20 cellular contexts compared by ENCODE assay signal in the genomic region with DNA sequence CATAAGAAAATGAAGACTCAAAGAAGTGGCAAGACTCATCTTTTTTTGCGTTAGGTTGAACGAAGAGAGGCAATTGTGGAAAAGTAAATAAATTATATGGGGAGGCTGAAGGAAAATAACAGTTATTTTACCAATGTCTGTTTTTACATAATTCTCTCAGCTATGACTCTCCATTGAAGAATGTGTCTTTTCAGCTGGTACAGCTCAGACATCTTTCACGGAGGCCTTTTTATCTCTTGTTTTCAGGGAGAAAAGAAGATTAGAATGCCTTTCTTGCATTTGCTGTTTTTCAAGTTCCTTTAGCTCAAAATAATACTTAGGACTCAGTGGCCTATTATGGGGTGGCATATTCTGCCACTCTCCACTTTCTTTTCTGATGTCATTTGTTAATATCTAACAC.
A peak's percentile ranks its signal among the peaks of the same experiment; 100 is the strongest.
DNase-seq lines count a peak whose midpoint lies in the region; ATAC-seq and TF ChIP-seq lines count a peak whose summit lies in the region.
"Had no signal": no experiment of that assay in that cellular context is flagged by ENCODE, and none has a peak within 500 bp of the region (broad histone marks: within the 10 kb centered on the region; RNA-seq: fewer than 3 reads in every experiment).

No MANE protein-coding gene starts in this region.

- H3K4me3 ChIP-seq in GM23338 (no peak overlapping the region), SU-DHL-6 (ENCODE audit: insufficient read depth, low read length, poor library complexity, severe bottlenecking) (no peak overlapping the region), brain microvascular endothelial cell (ENCODE audit: low read depth, low read length) (no peak overlapping the region), right lobe of liver (no peak overlapping the region)
- H3K4me3 ChIP-seq: BLaER1, SK-N-MC had no signal

- H3K9me3 ChIP-seq in SU-DHL-6 (ENCODE audit: insufficient read depth, low read length) (peaks cover 12% of the 10 kb centered on the region; the same call in 1 of the 2 replicates), right lobe of liver (no peaks in the 10 kb centered on the region)

- no peaks in the 10 kb centered on the region for H3K9me3 Mint-ChIP-seq in GM23338

- H3K4me1 ChIP-seq in GM23338 (ENCODE audit: insufficient read depth): peaks cover 4% of the 10 kb centered on the region; the same call in 1 of the 2 replicates
- no peaks in the 10 kb centered on the region for H3K4me1 ChIP-seq in right lobe of liver

- H2AFZ ChIP-seq in GM23338: no peak overlapping the region
- peak overlapping the region; percentile 52 for H2AFZ ChIP-seq in SU-DHL-6 (ENCODE audit: low read depth, low read length, severe bottlenecking)

- H3K4me1 Mint-ChIP-seq in GM23338: peaks cover 9% of the 10 kb centered on the region; the same call in 2 of the 3 replicates

- no peak for TF ChIP-seq POLR2A in right lobe of liver (IDR thresholded peaks at IDR 0.05)

- WGBS in right lobe of liver (ENCODE audit: insufficient coverage, low coverage, low lambda C conversion rate, missing lambda C conversion rate): 12% methylated on average over 3 of the region's 3 CpGs

- H3K36me3 ChIP-seq in GM23338 (ENCODE audit: insufficient read depth): no peaks in the 10 kb centered on the region
- no peaks in the 10 kb centered on the region; the same call in 1 of the 2 replicates for H3K36me3 ChIP-seq in SU-DHL-6 (ENCODE audit: low read length)
- H3K36me3 ChIP-seq in brain microvascular endothelial cell (replicated peaks): no peaks in the 10 kb centered on the region
- no peaks in the 10 kb centered on the region for H3K36me3 ChIP-seq in right lobe of liver
- H3K36me3 ChIP-seq: BLaER1 had no signal

- ATAC-seq in GM23338: no peak
- ATAC-seq in GM21526 (IDR thresholded peaks at IDR 0.05; ENCODE audit: low FRiP score, unreplicated experiment): no peak
- no peak for ATAC-seq in right lobe of liver
- ATAC-seq: CD8-positive, alpha-beta T cell had no signal

- H3K27ac ChIP-seq in GM23338 (ENCODE audit: low read depth) (no peak overlapping the region), SU-DHL-6 (ENCODE audit: low read depth, low read length) (no peak overlapping the region), brain microvascular endothelial cell (no peak overlapping the region), right lobe of liver (no peak overlapping the region)
- H3K27ac ChIP-seq: BLaER1, SK-N-MC had no signal

- no peak overlapping the region for H3K4me3 Mint-ChIP-seq in GM23338
- H3K4me3 Mint-ChIP-seq: CD8-positive, alpha-beta T cell had no signal

- H3K9ac ChIP-seq in SU-DHL-6 (ENCODE audit: low read length): no peak overlapping the region
- H3K9ac ChIP-seq: BLaER1 had no signal

- intact Hi-C loops in right lobe of liver (cut with DNase I): no loop called here

- H3K9me2 ChIP-seq in GM23338 (ENCODE audit: insufficient read depth) (peaks cover 4% of the 10 kb centered on the region; the same call in 1 of the 2 replicates), SU-DHL-6 (replicated peaks; ENCODE audit: insufficient read depth, low read length) (no peaks in the 10 kb centered on the region)

- TF ChIP-seq CTCF in GM23338 (conservative IDR thresholded peaks at IDR 0.05; ENCODE audit: low read depth in 2 of 2): no peak
- TF ChIP-seq CTCF in SU-DHL-6 (IDR thresholded peaks at IDR 0.05; ENCODE audit: insufficient read depth, low read length, poor library complexity, severe bottlenecking): no peak
- TF ChIP-seq CTCF in brain microvascular endothelial cell (IDR thresholded peaks at IDR 0.05; ENCODE audit: low read depth, low read length, missing control alignments): no peak
- TF ChIP-seq CTCF in right lobe of liver (IDR thresholded peaks at IDR 0.05): no peak

- H3K4me2 ChIP-seq in GM23338 (peak overlapping the region; percentile 6; the same call in 1 of the 2 replicates), SU-DHL-6 (ENCODE audit: low read depth, low read length, poor library complexity, severe bottlenecking) (no peak overlapping the region)
- H3K4me2 ChIP-seq: BLaER1 had no signal

- H3K36me3 Mint-ChIP-seq in GM23338 (ENCODE audit: low read depth): no peaks in the 10 kb centered on the region
- H3K36me3 Mint-ChIP-seq: CD8-positive, alpha-beta T cell had no signal

- no peak overlapping the region for H3K27ac Mint-ChIP-seq in GM23338
- H3K27ac Mint-ChIP-seq: CD8-positive, alpha-beta T cell had no signal

- H3K27me3 ChIP-seq in GM23338 (ENCODE audit: insufficient read depth) (no peaks in the 10 kb centered on the region), SU-DHL-6 (ENCODE audit: low read length) (no peaks in the 10 kb centered on the region), brain microvascular endothelial cell (replicated peaks) (no peaks in the 10 kb centered on the region), right lobe of liver (no peaks in the 10 kb centered on the region)
- H3K27me3 ChIP-seq: BLaER1 had no signal

- in situ Hi-C loops in brain microvascular endothelial cell (cut with HindIII; ENCODE audit: low pct_ligation_motif_present, low sequenced_read_pairs): no loop called here

- no peaks in the 10 kb centered on the region for H3K27me3 Mint-ChIP-seq in GM23338 (ENCODE audit: insufficient read depth, low read depth, poor library complexity)

- H3K79me2 ChIP-seq in GM23338 (replicated peaks; ENCODE audit: insufficient read depth) (no peaks in the 10 kb centered on the region), SU-DHL-6 (ENCODE audit: insufficient read depth, low read length) (no peaks in the 10 kb centered on the region)

- no peaks in the 10 kb centered on the region for H4K20me1 ChIP-seq in GM23338 (replicated peaks; ENCODE audit: insufficient read depth)
- H4K20me1 ChIP-seq in SU-DHL-6 (ENCODE audit: low read depth, low read length): no peaks in the 10 kb centered on the region
- H4K20me1 ChIP-seq: BLaER1 had no signal

- H3F3A ChIP-seq in GM23338 (replicated peaks; ENCODE audit: low read depth): no peaks in the 10 kb centered on the region
- peaks cover 14% of the 10 kb centered on the region; the same call in 1 of the 2 replicates for H3F3A ChIP-seq in SU-DHL-6 (ENCODE audit: insufficient read depth)

- DNase-seq in GM23338 (ENCODE audit: low spot score) (no peak), brain microvascular endothelial cell (peak; percentile 36), non-pigmented ciliary epithelial cell (ENCODE audit: low read depth) (peak; percentile 15), right lobe of liver (no peak), NCI-H146 treated with DMSO at 0.1 percent for 48 hours (lab: John Stamatoyannopoulos, UW; ENCODE audit: unreplicated experiment) (no peak)
- DNase-seq in activated CD4-positive, alpha-beta T cell treated with anti-CD3 and anti-CD28 coated beads, Interleukin-2, amount 50 U/mL, for 1 hour: no peak
- DNase-seq: Calu3; CD8-positive, alpha-beta T cell; IMR-90; Karpas-422; MM.1S; NCI-H1694; NCI-H510A; NCI-H774; OCI-M1; SHP77 had no signal

TF ChIP-seq in GM23338, 12 proteins besides CTCF, POLR2A, EP300 and RAD21 (continues in another document):
- TF ChIP-seq JUNB (IDR thresholded peaks at IDR 0.05; ENCODE audit: unreplicated experiment) (no peak), NANOG (IDR thresholded peaks at IDR 0.05; ENCODE audit: borderline replicate concordance) (no peak), CREB1 (CRISPR knock-in tag; IDR thresholded peaks at IDR 0.05; ENCODE audit: low read depth) (no peak), EZH2phosphoT487 (IDR thresholded peaks at IDR 0.05; ENCODE audit: unreplicated experiment) (no peak)

Comparison
In these comparisons a context has a peak if more than half of its experiments do, and no peak if none do; other contexts are left out.
1. DNase-seq: peak in brain microvascular endothelial cell (single experiment) and non-pigmented ciliary epithelial cell (single experiment); none in GM23338 (single experiment), activated CD4-positive, alpha-beta T cell treated with anti-CD3 and anti-CD28 coated beads, Interleukin-2, amount 50 U/mL, for 1 hour (single experiment), right lobe of liver (0 of 3) and NCI-H146 treated with DMSO at 0.1 percent for 48 hours (single experiment).